Comparison of ENCODE assay signal across 9 cellular contexts in the genomic region with DNA sequence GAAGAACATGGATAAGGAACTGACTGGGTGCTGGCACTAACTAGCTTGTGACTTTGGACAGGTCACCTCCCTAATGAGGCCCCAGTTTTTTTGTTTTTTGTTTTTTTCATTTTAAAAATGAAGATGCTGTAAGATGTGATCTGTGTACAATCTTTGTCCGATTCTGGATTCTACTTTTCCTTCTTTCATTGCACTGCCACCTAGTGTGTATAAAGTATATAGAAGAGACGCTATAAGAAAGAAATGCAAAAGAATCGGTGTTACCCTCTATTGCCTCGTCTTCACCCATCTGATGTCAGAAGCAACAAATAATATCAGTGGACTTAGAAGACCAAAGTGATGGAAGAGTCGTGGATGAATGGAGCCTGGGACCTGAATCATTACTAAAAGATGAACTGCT. TPM values are rescaled to one million over a fixed set of nuclear protein-coding genes. Genes with fewer than 3 reads are reported as not detected.
DNase-seq lines count a peak whose midpoint lies in the region; ATAC-seq and TF ChIP-seq lines count a peak whose summit lies in the region.
"Had no signal": no experiment of that assay in that cellular context is flagged by ENCODE, and none has a peak within 500 bp of the region (broad histone marks: within the 10 kb centered on the region; RNA-seq: fewer than 3 reads in every experiment).

No MANE protein-coding gene starts in this region.

- intact Hi-C loops in CD14-positive monocyte (cut with micrococcal nuclease) = no loop called here
- intact Hi-C loops in right lobe of liver (cut with DNase I) = no loop called here

- H3K27ac ChIP-seq in SU-DHL-6 (ENCODE audit: low read depth, low read length) (no peak overlapping the region), right lobe of liver (no peak overlapping the region)

- H3K4me3 ChIP-seq in SU-DHL-6 (ENCODE audit: insufficient read depth, low read length, poor library complexity, severe bottlenecking) (no peak overlapping the region), right lobe of liver (no peak overlapping the region)

- H3K36me3 Mint-ChIP-seq in CD14-positive monocyte = no peaks in the 10 kb centered on the region

- DNase-seq in CD14-positive monocyte (ENCODE audit: low spot score) = no peak
- DNase-seq in right lobe of liver = no peak
- DNase-seq in NCI-H187 treated with DMSO at 0.1 percent for 48 hours (lab: John Stamatoyannopoulos, UW) = no peak
- DNase-seq: activated effector memory CD4-positive, alpha-beta T cell treated with anti-CD3 and anti-CD28 coated beads, Interleukin-2, amount 50 U/mL, for 16 hours had no signal

- H3K9me3 ChIP-seq in SU-DHL-6 (ENCODE audit: insufficient read depth, low read length) (no peaks in the 10 kb centered on the region), right lobe of liver (no peaks in the 10 kb centered on the region)

- no peaks in the 10 kb centered on the region for H3K9me2 ChIP-seq in SU-DHL-6 (replicated peaks; ENCODE audit: insufficient read depth, low read length)

- no peak overlapping the region for H2AFZ ChIP-seq in SU-DHL-6 (ENCODE audit: low read depth, low read length, severe bottlenecking)

- no peak overlapping the region for H3K4me3 Mint-ChIP-seq in CD14-positive monocyte

- H3K9ac ChIP-seq in SU-DHL-6 (ENCODE audit: low read length) = no peak overlapping the region

- no peak overlapping the region for H3K4me2 ChIP-seq in SU-DHL-6 (ENCODE audit: low read depth, low read length, poor library complexity, severe bottlenecking)

- H3K4me1 ChIP-seq in right lobe of liver = no peaks in the 10 kb centered on the region

- TF ChIP-seq POLR2A in right lobe of liver (IDR thresholded peaks at IDR 0.05) = no peak

- H3K27me3 ChIP-seq in SU-DHL-6 (ENCODE audit: low read length) (no peaks in the 10 kb centered on the region), right lobe of liver (no peaks in the 10 kb centered on the region)

- peak; percentile 16 for TF ChIP-seq CTCF in CD14-positive monocyte (IDR thresholded peaks at IDR 0.05)
- TF ChIP-seq CTCF in SU-DHL-6 (IDR thresholded peaks at IDR 0.05; ENCODE audit: insufficient read depth, low read length, poor library complexity, severe bottlenecking) = peak; percentile 21
- TF ChIP-seq CTCF in right lobe of liver (IDR thresholded peaks at IDR 0.05) = peak; percentile 28 to 46 (median 42)

- 12% methylated on average over 5 of the region's 5 CpGs for WGBS in right lobe of liver (ENCODE audit: insufficient coverage, low coverage, low lambda C conversion rate, missing lambda C conversion rate)

- ATAC-seq in GM18907 (IDR thresholded peaks at IDR 0.05; ENCODE audit: unreplicated experiment) (peak; percentile 65), right lobe of liver (peak in 2 of 4 donors; percentile 38 to 49), HG03378 (IDR thresholded peaks at IDR 0.05; ENCODE audit: unreplicated experiment) (no peak), GM21381 (IDR thresholded peaks at IDR 0.05; ENCODE audit: unreplicated experiment) (no peak), GM19467 (IDR thresholded peaks at IDR 0.05; ENCODE audit: unreplicated experiment) (no peak)

- H3K4me1 Mint-ChIP-seq in CD14-positive monocyte = peaks cover 6% of the 10 kb centered on the region

- no peaks in the 10 kb centered on the region for H3K79me2 ChIP-seq in SU-DHL-6 (ENCODE audit: insufficient read depth, low read length)

- H3K9me3 Mint-ChIP-seq in CD14-positive monocyte = peaks cover 0 to 2% (median 0%) of the 10 kb centered on the region in 7 donors

- H3K27me3 Mint-ChIP-seq in CD14-positive monocyte (ENCODE audit: low read depth in 3 of 3) = peaks cover 0 to 2% (median 0%) of the 10 kb centered on the region in 3 donors

- H3K36me3 ChIP-seq in SU-DHL-6 (ENCODE audit: low read length) = no peaks in the 10 kb centered on the region
- no peaks in the 10 kb centered on the region for H3K36me3 ChIP-seq in right lobe of liver

- no peak overlapping the region for H3K27ac Mint-ChIP-seq in CD14-positive monocyte

- H4K20me1 ChIP-seq in SU-DHL-6 (ENCODE audit: low read depth, low read length) = no peaks in the 10 kb centered on the region

- no peaks in the 10 kb centered on the region for H3F3A ChIP-seq in SU-DHL-6 (ENCODE audit: insufficient read depth)

RNA-seq across cellular contexts. Expression of gene P2RY10, which starts 58.6 kb away (rescaled TPM):
- under 1 TPM; 0.33 to 0.50 TPM for polyA plus RNA-seq in CD14-positive monocyte
- under 1 TPM in 3 of 6 experiments, not detected in 3; 0.35 to 0.68 (median 0.43) TPM for total RNA-seq in right lobe of liver
